1 cellular context compared by ENCODE assay signal in genomic region chr6:138483911-138484731, GRCh38.
TF ChIP-seq lines count a peak whose summit lies in the region.

No MANE protein-coding gene starts in this region.

TF ChIP-seq in GM23338, 12 proteins besides CTCF, POLR2A, EP300 and RAD21:
- TF ChIP-seq REST (IDR thresholded peaks at IDR 0.05; ENCODE audit: unreplicated experiment) (no peak), NANOG (IDR thresholded peaks at IDR 0.05; ENCODE audit: borderline replicate concordance) (no peak), EZH2phosphoT487 (IDR thresholded peaks at IDR 0.05; ENCODE audit: unreplicated experiment) (no peak)
TF ChIP-seq in GM23338: peak in this region for 0.
